In genomic region chr1:89557443-89557820, GRCh38 we compare ENCODE assay signal across 1 cellular context.
TF ChIP-seq lines count a peak whose summit lies in the region.

No MANE protein-coding gene starts in this region.

TF ChIP-seq in IMR-90, 13 proteins besides CTCF, POLR2A, EP300 and RAD21:
- no peak for TF ChIP-seq ELK1 (IDR thresholded peaks at IDR 0.05; ENCODE audit: borderline replicate concordance, low read depth, low read length)
- no peak for TF ChIP-seq RCOR1 (IDR thresholded peaks at IDR 0.05; ENCODE audit: insufficient replicate concordance, low read length)
- TF ChIP-seq MXI1 (IDR thresholded peaks at IDR 0.05; ENCODE audit: borderline replicate concordance, low read depth, low read length): no peak
- TF ChIP-seq BHLHE40 (IDR thresholded peaks at IDR 0.05; ENCODE audit: low read depth, low read length): no peak
- TF ChIP-seq RFX5 (IDR thresholded peaks at IDR 0.05; ENCODE audit: low read depth, low read length): no peak
- no peak for TF ChIP-seq USF2 (IDR thresholded peaks at IDR 0.05; ENCODE audit: low read depth, low read length)
- TF ChIP-seq SMC3 (IDR thresholded peaks at IDR 0.05; ENCODE audit: low read depth, low read length): no peak
- TF ChIP-seq FOS (IDR thresholded peaks at IDR 0.05; ENCODE audit: low read depth, low read length): no peak
- TF ChIP-seq NFE2L2 (IDR thresholded peaks at IDR 0.05; ENCODE audit: low read depth, low read length): no peak
